Comparison of ENCODE assay signal across 8 cellular contexts in the genomic region with DNA sequence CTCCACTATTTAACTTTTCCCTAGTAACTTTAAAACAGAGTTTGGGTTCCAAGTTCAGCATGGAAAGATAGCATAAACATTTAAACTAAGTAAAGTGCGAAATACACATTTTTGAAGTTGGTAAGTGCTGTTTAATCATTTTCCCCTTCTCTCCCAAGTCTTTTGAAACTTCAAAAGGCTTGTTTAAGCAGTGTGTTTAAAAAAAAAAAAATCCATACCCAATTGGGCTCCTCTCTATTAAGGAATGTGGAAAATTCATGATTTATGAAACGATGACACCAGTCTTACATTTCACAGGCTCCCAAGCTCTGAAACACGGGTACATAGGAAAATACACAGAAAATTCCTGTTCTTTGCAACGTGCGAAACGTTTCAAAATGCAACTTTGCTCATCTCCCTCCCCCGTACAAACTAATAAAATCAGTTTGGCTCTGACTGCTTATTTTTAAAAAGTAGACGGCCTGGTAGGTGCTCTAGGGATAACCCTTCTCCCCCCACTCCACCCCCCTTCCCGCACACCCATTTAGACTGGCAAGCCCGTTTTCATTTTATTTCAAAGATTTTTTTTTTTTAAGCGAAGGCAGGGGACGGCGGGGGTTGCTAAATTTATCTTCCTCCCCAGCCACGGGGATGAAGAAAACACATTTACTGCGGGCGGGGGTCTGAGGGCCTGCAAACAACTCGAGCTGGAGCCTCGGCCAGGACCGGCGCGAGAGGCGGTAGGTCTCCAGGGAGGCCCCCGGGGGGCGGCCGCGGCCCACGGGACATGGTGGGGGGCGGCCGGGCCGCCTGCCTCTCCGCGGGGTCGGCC. TPM values are rescaled to one million over a fixed set of nuclear protein-coding genes. Genes with fewer than 3 reads are reported as not detected.
DNase-seq lines count a peak whose midpoint lies in the region.

No MANE protein-coding gene starts in this region.

- H3K4me2 ChIP-seq in skeletal muscle satellite cell (ENCODE audit: low read length), result peak overlapping the region; percentile 81

- peak overlapping the region; percentile 91 for H3K27ac Mint-ChIP-seq in activated naive CD8-positive, alpha-beta T cell treated with anti-CD3 and anti-CD28 coated beads for 36 hours

- H3K9ac ChIP-seq in skeletal muscle satellite cell (ENCODE audit: low read depth, low read length), result peak overlapping the region; percentile 99

- no peaks in the 10 kb centered on the region for H3K27me3 Mint-ChIP-seq in activated naive CD8-positive, alpha-beta T cell treated with anti-CD3 and anti-CD28 coated beads for 36 hours

- peaks cover 24% of the 10 kb centered on the region for H3K36me3 Mint-ChIP-seq in activated naive CD8-positive, alpha-beta T cell treated with anti-CD3 and anti-CD28 coated beads for 36 hours

- H3K9me3 ChIP-seq in KOPT-K1 (ENCODE audit: insufficient read depth, low read length, poor library complexity, severe bottlenecking) (no peaks in the 10 kb centered on the region), skeletal muscle satellite cell (replicated peaks; ENCODE audit: low read length) (no peaks in the 10 kb centered on the region)

- no peaks in the 10 kb centered on the region for H3K27me3 ChIP-seq in skeletal muscle satellite cell (ENCODE audit: control insufficient read depth, insufficient read depth, low read length)

- peaks cover 8% of the 10 kb centered on the region for H3K36me3 ChIP-seq in KOPT-K1 (ENCODE audit: insufficient read depth, low read length)
- H3K36me3 ChIP-seq in skeletal muscle satellite cell (ENCODE audit: insufficient read depth, low read length), result peaks cover 15% of the 10 kb centered on the region

- peaks cover 60% of the 10 kb centered on the region for H3K4me1 ChIP-seq in skeletal muscle satellite cell (ENCODE audit: control insufficient read depth, insufficient read depth, low read length)

- H3K4me1 Mint-ChIP-seq in activated naive CD8-positive, alpha-beta T cell treated with anti-CD3 and anti-CD28 coated beads for 36 hours, result peaks cover 39% of the 10 kb centered on the region

- H3K27ac ChIP-seq in KOPT-K1 (ENCODE audit: low read depth, low read length, poor library complexity, severe bottlenecking), result peak overlapping the region; percentile 84

- peak; percentile 57 for DNase-seq in activated CD8-positive, alpha-beta memory T cell treated with anti-CD3 and anti-CD28 coated beads, Interleukin-2, amount 50 U/mL, for 48 hours
- DNase-seq in activated CD8-positive, alpha-beta memory T cell treated with anti-CD3 and anti-CD28 coated beads for 24 hours, result no peak
- peak; percentile 20 for DNase-seq in activated naive CD8-positive, alpha-beta T cell treated with anti-CD3 and anti-CD28 coated beads for 36 hours
- DNase-seq in T1000 (lab: John Stamatoyannopoulos, UW) (no peak), DMS79 (lab: John Stamatoyannopoulos, UW) (no peak)

- H3K9me3 Mint-ChIP-seq in activated naive CD8-positive, alpha-beta T cell treated with anti-CD3 and anti-CD28 coated beads for 36 hours, result no peaks in the 10 kb centered on the region

- H3K4me3 Mint-ChIP-seq in activated naive CD8-positive, alpha-beta T cell treated with anti-CD3 and anti-CD28 coated beads for 36 hours, result peak overlapping the region; percentile 80

- peak overlapping the region; percentile 33 for H3K4me3 ChIP-seq in iPS-11a (ENCODE audit: low read depth, low read length)
- peak overlapping the region; percentile 97 for H3K4me3 ChIP-seq in skeletal muscle satellite cell (ENCODE audit: low read length)

RNA-seq across cellular contexts. Expression of gene ZFX, which starts 0.8 kb away (rescaled TPM):
- 10 to 100 TPM; 35.0 to 37.2 TPM for total RNA-seq in activated naive CD8-positive, alpha-beta T cell treated with anti-CD3 and anti-CD28 coated beads for 36 hours
- total RNA-seq in skeletal muscle satellite cell (2012; rRNA removed), result 24.9 and 43.1 TPM in 2 replicates

Comparison
In these comparisons a context has a peak if more than half of its experiments do, and no peak if none do; other contexts are left out.
1. DNase-seq: peak in activated CD8-positive, alpha-beta memory T cell treated with anti-CD3 and anti-CD28 coated beads, Interleukin-2, amount 50 U/mL, for 48 hours (single experiment) and activated naive CD8-positive, alpha-beta T cell treated with anti-CD3 and anti-CD28 coated beads for 36 hours (single experiment); none in activated CD8-positive, alpha-beta memory T cell treated with anti-CD3 and anti-CD28 coated beads for 24 hours (single experiment), T1000 (single experiment) and DMS79 (single experiment).